ENCODE assay signal across 11 cellular contexts in genomic region chr1:155010211-155010918, GRCh38. TPM values are rescaled to one million over a fixed set of nuclear protein-coding genes. Genes with fewer than 3 reads are reported as not detected.
DNase-seq lines count a peak whose midpoint lies in the region; ATAC-seq and TF ChIP-seq lines count a peak whose summit lies in the region.
"Had no signal": no experiment of that assay in that cellular context is flagged by ENCODE, and none has a peak within 500 bp of the region (broad histone marks: within the 10 kb centered on the region; RNA-seq: fewer than 3 reads in every experiment).

No MANE protein-coding gene starts in this region.

- WGBS in right cardiac atrium: 49% methylated on average over 11 of the region's 11 CpGs
- WGBS in thyroid gland, 2 donors: 59 to 67% methylated on average over 8 to 11 of the region's 11 CpGs

- no peak for ATAC-seq in Right ventricle myocardium inferior
- no peak for ATAC-seq in right cardiac atrium
- no peak for ATAC-seq in GM18498 (IDR thresholded peaks at IDR 0.05; ENCODE audit: unreplicated experiment)
- no peak for ATAC-seq in GM18517 (IDR thresholded peaks at IDR 0.05; ENCODE audit: unreplicated experiment)

- intact Hi-C loops in Right ventricle myocardium inferior (cut with DNase I): no loop called here
- intact Hi-C loops in right cardiac atrium (cut with DNase I): loop anchor here in 1 of 4 donors (10.0 kb wide), 1 partner anchor 46 kb away; the partner anchor contains the start of gene PYGO2
- intact Hi-C loops in thyroid gland (cut with DNase I): no loop called here

- H3K27me3 ChIP-seq in right cardiac atrium (ENCODE audit: control insufficient read depth, insufficient read depth) (no peaks in the 10 kb centered on the region), layer of hippocampus (ENCODE audit: control insufficient read depth, insufficient read depth, low read length) (no peaks in the 10 kb centered on the region), thyroid gland (no peaks in the 10 kb centered on the region)
- H3K27me3 ChIP-seq: SJSA1 had no signal

- no peak overlapping the region for H3K27ac ChIP-seq in right cardiac atrium (ENCODE audit: low read length)
- H3K27ac ChIP-seq in layer of hippocampus (ENCODE audit: low read depth, low read length): peak overlapping the region; percentile 80
- H3K27ac ChIP-seq in thyroid gland: peak overlapping the region in 2 of 3 donors; percentile 58 to 63
- H3K27ac ChIP-seq: SJSA1 had no signal

- H3K4me1 ChIP-seq in right cardiac atrium (ENCODE audit: control insufficient read depth, insufficient read depth, low read length) (peaks cover 19% of the 10 kb centered on the region), thyroid gland (peaks cover 71 to 80% of the 10 kb centered on the region in 2 donors)
- H3K4me1 ChIP-seq: SJSA1 had no signal

- no peak for TF ChIP-seq POLR2A in thyroid gland (IDR thresholded peaks at IDR 0.05)

- H3K9me3 ChIP-seq in right cardiac atrium (ENCODE audit: control insufficient read depth, low read length) (no peaks in the 10 kb centered on the region), thyroid gland (no peaks in the 10 kb centered on the region)
- H3K9me3 ChIP-seq: SJSA1 had no signal

- peaks cover 11 to 13% of the 10 kb centered on the region in 2 donors for H3K36me3 ChIP-seq in thyroid gland

- TF ChIP-seq CTCF in thyroid gland (IDR thresholded peaks at IDR 0.05): no peak

- DNase-seq in Right ventricle myocardium inferior (ENCODE audit: missing footprints): peak; percentile 40
- DNase-seq in right cardiac atrium: no peak
- peak; percentile 55 to 56 for DNase-seq in activated T-cell treated with anti-CD3 and anti-CD28 coated beads, Interleukin-2, amount 50 U/mL, for 48 hours
- no peak for DNase-seq in thyroid gland
- no peak for DNase-seq in DMS 273 (lab: John Stamatoyannopoulos, UW; ENCODE audit: unreplicated experiment)
- DNase-seq: NCI-H1417 treated with DMSO at 0.1 percent for 48 hours had no signal

- H3K4me3 ChIP-seq in right cardiac atrium (ENCODE audit: low read length) (no peak overlapping the region), thyroid gland (replicated peaks in 1 of 3) (no peak overlapping the region)
- H3K4me3 ChIP-seq: SJSA1 had no signal

RNA-seq across cellular contexts. Expression of gene ZBTB7B, which starts 7.8 kb away (rescaled TPM):
- total RNA-seq in Right ventricle myocardium inferior (53.3 TPM), right cardiac atrium (10 to 100 TPM; 40.3 to 66.6 (median 52.7) TPM), thyroid gland (10 to 100 TPM; 35.7 to 89.8 (median 47.3) TPM)
- 41.7 TPM for polyA plus RNA-seq in right cardiac atrium

RNA-seq across cellular contexts. Expression of gene LENEP, which starts 17.0 kb away (rescaled TPM):
- not detected for total RNA-seq in Right ventricle myocardium inferior
- not detected for total RNA-seq in right cardiac atrium
- not detected for polyA plus RNA-seq in right cardiac atrium
- not detected for total RNA-seq in thyroid gland
- total RNA-seq: SJSA1 had no signal
- polyA plus RNA-seq: neural cell had no signal

RNA-seq across cellular contexts. Expression of gene DCST2, which starts 23.2 kb away (rescaled TPM):
- total RNA-seq in Right ventricle myocardium inferior: 0.35 TPM
- under 1 TPM in 3 of 4 donors, not detected in 1; 0.25 to 0.33 (median 0.32) TPM for total RNA-seq in right cardiac atrium
- polyA plus RNA-seq in right cardiac atrium: 0.23 TPM
- total RNA-seq in thyroid gland: 1 to 10 TPM in 1 of 4 donors, under 1 TPM in 2, not detected in 1; 0.33 to 4.2 (median 0.50) TPM
- total RNA-seq: SJSA1 had no signal

RNA-seq across cellular contexts. Expression of gene DCST1, which starts 23.3 kb away (rescaled TPM):
- total RNA-seq in Right ventricle myocardium inferior (not detected), right cardiac atrium (not detected), thyroid gland (under 1 TPM in 1 of 4 donors, not detected in 3; 0.24 TPM)
- polyA plus RNA-seq in right cardiac atrium: not detected
- total RNA-seq: SJSA1 had no signal
- polyA plus RNA-seq: neural cell had no signal

RNA-seq across cellular contexts. Expression of gene FLAD1, which starts 27.2 kb away (rescaled TPM):
- total RNA-seq in Right ventricle myocardium inferior (30.8 TPM), right cardiac atrium (10 to 100 TPM; 22.8 to 32.7 (median 25.2) TPM), thyroid gland (10 to 100 TPM; 24.1 to 39.3 (median 31.1) TPM)
- polyA plus RNA-seq in right cardiac atrium: 25.3 TPM

Comparison
In these comparisons a context has a peak if more than half of its experiments do, and no peak if none do; other contexts are left out.
1. DNase-seq: peak in Right ventricle myocardium inferior (single experiment) and activated T-cell treated with anti-CD3 and anti-CD28 coated beads, Interleukin-2, amount 50 U/mL, for 48 hours (2 of 2); none in right cardiac atrium (0 of 3), thyroid gland (0 of 2) and DMS 273 (single experiment).